14 cellular contexts compared by ENCODE assay signal in the genomic region with DNA sequence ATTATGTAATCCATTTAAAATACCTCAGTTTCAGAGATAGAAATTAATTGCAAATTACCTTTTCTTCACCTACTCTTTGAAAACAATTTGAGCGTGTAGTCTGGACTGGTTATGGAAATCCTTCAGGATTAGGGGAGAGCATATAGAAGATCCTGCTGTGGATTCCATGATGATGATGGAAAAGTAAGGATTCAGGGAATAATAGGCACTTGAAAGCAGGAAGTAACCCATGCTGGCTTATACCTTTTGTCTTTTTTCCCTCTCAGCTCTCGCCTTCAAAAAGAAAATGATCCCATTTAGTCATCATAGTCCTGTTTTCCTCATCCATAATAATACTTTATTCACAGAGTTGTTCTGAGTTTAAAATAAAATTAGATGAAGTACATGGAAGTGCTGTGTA. TPM values are rescaled to one million over a fixed set of nuclear protein-coding genes. Genes with fewer than 3 reads are reported as not detected.
DNase-seq lines count a peak whose midpoint lies in the region; ATAC-seq and TF ChIP-seq lines count a peak whose summit lies in the region.
"Had no signal": no experiment of that assay in that cellular context is flagged by ENCODE, and none has a peak within 500 bp of the region (broad histone marks: within the 10 kb centered on the region; RNA-seq: fewer than 3 reads in every experiment).

No MANE protein-coding gene starts in this region.

- H3K23ac ChIP-seq in mesenchymal stem cell (ENCODE audit: low read length in 2 of 2), result no peak overlapping the region

- no peak overlapping the region for H4K91ac ChIP-seq in mesenchymal stem cell (ENCODE audit: low read length)

- POLR2A ChIA-PET in CD4-positive, alpha-beta memory T cell (lab: Charles Lee; ENCODE audit: partially characterized antibody), result interaction anchor here (1.0 kb wide), 1 partner anchor 26 kb away, joined by 4 read pairs; no protein-coding TSS in a partner anchor
- POLR2A ChIA-PET in HCT116 (lab: Charles Lee), result no interaction called here
- POLR2A ChIA-PET in activated CD8-positive, alpha-beta T cell treated with anti-CD3 and anti-CD28 coated beads for 36 hours (lab: Charles Lee), result interaction anchor here (0.9 to 1.3 kb wide), 3 partner anchors 12 to 102 kb away, joined by 3 to 5 read pairs (median 3); no protein-coding TSS in a partner anchor

- DNase-seq in CD4-positive, alpha-beta memory T cell, result no peak
- DNase-seq in HCT116 (ENCODE audit: low read depth, low spot score) (no peak), mesenchymal stem cell (no peak), NCI-H1417 treated with DMSO at 0.1 percent for 48 hours (lab: John Stamatoyannopoulos, UW) (no peak), prostate gland (ENCODE audit: low spot score) (no peak), NCI-H526 (lab: John Stamatoyannopoulos, UW) (no peak), activated gamma-delta T cell (lab: John Stamatoyannopoulos, UW) (no peak)
- DNase-seq in activated CD8-positive, alpha-beta T cell treated with anti-CD3 and anti-CD28 coated beads for 36 hours, result no peak
- DNase-seq: NCI-H69, SIG-M5 had no signal

- peaks cover 0 to 38% of the 10 kb centered on the region in 2 donors for H3K36me3 Mint-ChIP-seq in CD4-positive, alpha-beta memory T cell
- H3K36me3 Mint-ChIP-seq in activated CD8-positive, alpha-beta T cell treated with anti-CD3 and anti-CD28 coated beads for 36 hours (ENCODE audit: low read depth), result peaks cover 9% of the 10 kb centered on the region

- H3K79me1 ChIP-seq in mesenchymal stem cell (replicated peaks; ENCODE audit: low read length, poor library complexity, severe bottlenecking), result peaks cover 3% of the 10 kb centered on the region

- H2BK12ac ChIP-seq in mesenchymal stem cell (ENCODE audit: low read length in 2 of 2), result no peak overlapping the region

- H3K9me2 ChIP-seq in HCT116 (ENCODE audit: insufficient read depth), result no peaks in the 10 kb centered on the region

- RAD21 ChIA-PET in HCT116 (lab: Charles Lee; ENCODE audit: low non-redundant PET in 1 of 2, low total read pairs in 2 of 2, uncharacterized antibody in 2 of 2, unreplicated experiment in 2 of 2), result no interaction called here

- H3K9ac ChIP-seq in HCT116 (ENCODE audit: low read length), result no peak overlapping the region
- H3K9ac ChIP-seq in mesenchymal stem cell (ENCODE audit: low read length), result peak overlapping the region; percentile 2
- H3K9ac ChIP-seq: BLaER1 had no signal

- no peak for ATAC-seq in HCT116
- no peak for ATAC-seq in activated CD8-positive, alpha-beta T cell treated with anti-CD3 and anti-CD28 coated beads for 36 hours
- ATAC-seq: left lobe of liver had no signal

- intact Hi-C loops in CD4-positive, alpha-beta memory T cell (cut with micrococcal nuclease), result no loop called here
- intact Hi-C loops in HCT116 (cut with micrococcal nuclease) (no loop called here), prostate gland (cut with DNase I) (no loop called here)
- intact Hi-C loops in activated CD8-positive, alpha-beta T cell treated with anti-CD3 and anti-CD28 coated beads for 36 hours (cut with micrococcal nuclease), result no loop called here

- no peak overlapping the region for H2AK5ac ChIP-seq in mesenchymal stem cell (ENCODE audit: low read length, severe bottlenecking)

- TF ChIP-seq POLR2A in HCT116 (IDR thresholded peaks at IDR 0.05; ENCODE audit: borderline replicate concordance, extremely low read depth, insufficient read depth, insufficient read length) (no peak), prostate gland (IDR thresholded peaks at IDR 0.05) (no peak)

- H4K8ac ChIP-seq in mesenchymal stem cell (ENCODE audit: low read length), result no peak overlapping the region

- H3K4me2 ChIP-seq in HCT116 (ENCODE audit: low read length) (no peak overlapping the region), mesenchymal stem cell (ENCODE audit: low read length, poor library complexity, severe bottlenecking) (no peak overlapping the region)
- H3K4me2 ChIP-seq: BLaER1 had no signal

- H3K4me3 ChIP-seq in CD4-positive, alpha-beta memory T cell (ENCODE audit: low read length in 2 of 2), result no peak overlapping the region
- H3K4me3 ChIP-seq in HCT116 (replicated peaks in 1 of 2; ENCODE audit: low read depth in 1 of 2, low read length in 2 of 2), result no peak overlapping the region
- H3K4me3 ChIP-seq in mesenchymal stem cell (ENCODE audit: insufficient read depth in 1 of 2, low read depth in 1 of 2, low read length in 2 of 2), result no peak overlapping the region
- H3K4me3 ChIP-seq in prostate gland, result no peak overlapping the region
- H3K4me3 ChIP-seq: BLaER1 had no signal

- TSS peak; percentile 5 for BruUV-seq in HCT116 (replicated peaks; lab: Mats Ljungman, UMichigan)

- no peaks in the 10 kb centered on the region for H3K27me3 ChIP-seq in CD4-positive, alpha-beta memory T cell (ENCODE audit: insufficient read depth, low read length)
- H3K27me3 ChIP-seq in HCT116 (ENCODE audit: insufficient read depth, low read length) (no peaks in the 10 kb centered on the region), mesenchymal stem cell (ENCODE audit: control insufficient read depth in 1 of 2, insufficient read depth in 1 of 2, low read length in 2 of 2) (no peaks in the 10 kb centered on the region), prostate gland (replicated peaks; ENCODE audit: insufficient read depth) (no peaks in the 10 kb centered on the region)
- H3K27me3 ChIP-seq: BLaER1, breast epithelium had no signal

- no peak overlapping the region for H2BK5ac ChIP-seq in mesenchymal stem cell (ENCODE audit: low read depth, low read length, poor library complexity, severe bottlenecking)

- peaks cover 55% of the 10 kb centered on the region for H3K79me2 ChIP-seq in HCT116 (ENCODE audit: insufficient read depth, low read length)

- peaks cover 72% of the 10 kb centered on the region for H3K4me1 ChIP-seq in CD4-positive, alpha-beta memory T cell (ENCODE audit: insufficient read depth, low read length)
- peaks cover 6 to 10% of the 10 kb centered on the region in 2 experiments for H3K4me1 ChIP-seq in HCT116 (ENCODE audit: control insufficient read depth in 1 of 2, insufficient read depth in 2 of 2, low read length in 2 of 2)
- H3K4me1 ChIP-seq in mesenchymal stem cell (ENCODE audit: control insufficient read depth, insufficient read depth, low read depth, low read length), result peaks cover 5% of the 10 kb centered on the region
- peaks cover 3% of the 10 kb centered on the region for H3K4me1 ChIP-seq in prostate gland (replicated peaks)

- TF ChIP-seq RAD21 in HCT116 (IDR thresholded peaks at IDR 0.05; ENCODE audit: low read depth), result no peak

- peak overlapping the region in 3 of 7 donors; percentile 39 to 74 (median 54) for H3K27ac Mint-ChIP-seq in CD4-positive, alpha-beta memory T cell
- peak overlapping the region; percentile 93 for H3K27ac Mint-ChIP-seq in activated CD8-positive, alpha-beta T cell treated with anti-CD3 and anti-CD28 coated beads for 36 hours

- H3K4me1 Mint-ChIP-seq in CD4-positive, alpha-beta memory T cell, result peaks cover 45 to 83% (median 58%) of the 10 kb centered on the region in 4 donors
- peaks cover 53% of the 10 kb centered on the region for H3K4me1 Mint-ChIP-seq in activated CD8-positive, alpha-beta T cell treated with anti-CD3 and anti-CD28 coated beads for 36 hours (ENCODE audit: low read depth)

- H3K14ac ChIP-seq in mesenchymal stem cell (ENCODE audit: low read length in 2 of 2), result no peak overlapping the region

- H2BK15ac ChIP-seq in mesenchymal stem cell (ENCODE audit: low read depth, poor library complexity, severe bottlenecking), result no peak overlapping the region

- H2AFZ ChIP-seq in HCT116 (ENCODE audit: low read depth, low read length, poor library complexity, severe bottlenecking), result no peak overlapping the region
- H2AFZ ChIP-seq in mesenchymal stem cell (ENCODE audit: low read depth, low read length), result no peak overlapping the region

- CTCF ChIA-PET in CD4-positive, alpha-beta memory T cell (lab: Charles Lee; ENCODE audit: partially characterized antibody), result interaction anchor here (1.0 to 3.4 kb wide), 3 partner anchors 24 to 380 kb away, joined by 3 to 30 read pairs (median 3); no protein-coding TSS in a partner anchor
- CTCF ChIA-PET in HCT116 (lab: Charles Lee), result no interaction called here
- CTCF ChIA-PET in activated CD8-positive, alpha-beta T cell treated with anti-CD3 and anti-CD28 coated beads for 36 hours (lab: Charles Lee), result interaction anchor here (1.4 kb wide), 1 partner anchor 26 kb away, joined by 4 read pairs; no protein-coding TSS in a partner anchor

- H3K9me3 ChIP-seq in CD4-positive, alpha-beta memory T cell (ENCODE audit: control insufficient read depth in 1 of 2, low read length in 2 of 2), result no peaks in the 10 kb centered on the region
- H3K9me3 ChIP-seq in HCT116 (ENCODE audit: control insufficient read depth in 1 of 2, insufficient read depth in 1 of 2, low read depth in 1 of 2, low read length in 2 of 2), result no peaks in the 10 kb centered on the region
- no peaks in the 10 kb centered on the region for H3K9me3 ChIP-seq in mesenchymal stem cell (ENCODE audit: control insufficient read depth, low read length)
- H3K9me3 ChIP-seq in prostate gland, result no peaks in the 10 kb centered on the region
- H3K9me3 ChIP-seq: BLaER1, breast epithelium had no signal

- H3K27ac ChIP-seq in CD4-positive, alpha-beta memory T cell (ENCODE audit: low read depth, low read length), result peak overlapping the region; percentile 2
- H3K27ac ChIP-seq in HCT116 (ENCODE audit: low read depth, low read length) (no peak overlapping the region), mesenchymal stem cell (ENCODE audit: low read length, poor library complexity, severe bottlenecking) (no peak overlapping the region), prostate gland (no peak overlapping the region)
- H3K27ac ChIP-seq: BLaER1 had no signal

- TF ChIP-seq CTCF in HCT116 (IDR thresholded peaks at IDR 0.05 in 2 of 3, conservative IDR thresholded peaks at IDR 0.05 in 1 of 3; ENCODE audit: borderline replicate concordance in 1 of 3, insufficient read depth in 1 of 3, low read depth in 2 of 3, low read length in 2 of 3), result no peak
- TF ChIP-seq CTCF in activated CD8-positive, alpha-beta T cell treated with anti-CD3 and anti-CD28 coated beads for 36 hours (IDR thresholded peaks at IDR 0.05), result no peak
- TF ChIP-seq CTCF in prostate gland (IDR thresholded peaks at IDR 0.05), result no peak

- no peak overlapping the region for H3K4ac ChIP-seq in mesenchymal stem cell (ENCODE audit: low read depth in 1 of 2, low read length in 2 of 2)

- no peaks in the 10 kb centered on the region for H4K20me1 ChIP-seq in HCT116 (ENCODE audit: insufficient read depth)

- no peak overlapping the region for H3K18ac ChIP-seq in mesenchymal stem cell (ENCODE audit: low read depth in 1 of 2, low read length in 2 of 2)

- peak overlapping the region in 7 of 8 donors; percentile 25 to 71 (median 64) for H3K4me3 Mint-ChIP-seq in CD4-positive, alpha-beta memory T cell
- H3K4me3 Mint-ChIP-seq in activated CD8-positive, alpha-beta T cell treated with anti-CD3 and anti-CD28 coated beads for 36 hours, result peak overlapping the region; percentile 60

- peaks cover 0 to 1% (median 0%) of the 10 kb centered on the region in 8 donors for H3K9me3 Mint-ChIP-seq in CD4-positive, alpha-beta memory T cell
- H3K9me3 Mint-ChIP-seq in activated CD8-positive, alpha-beta T cell treated with anti-CD3 and anti-CD28 coated beads for 36 hours, result peaks cover 1% of the 10 kb centered on the region
- H3K9me3 Mint-ChIP-seq: nephron had no signal

- no peaks in the 10 kb centered on the region for H3K27me3 Mint-ChIP-seq in CD4-positive, alpha-beta memory T cell
- H3K27me3 Mint-ChIP-seq in activated CD8-positive, alpha-beta T cell treated with anti-CD3 and anti-CD28 coated beads for 36 hours, result no peaks in the 10 kb centered on the region

- H2BK120ac ChIP-seq in mesenchymal stem cell (ENCODE audit: low read depth, low read length), result no peak overlapping the region

- H3K36me3 ChIP-seq in CD4-positive, alpha-beta memory T cell (ENCODE audit: insufficient read depth, low read length), result no peaks in the 10 kb centered on the region
- H3K36me3 ChIP-seq in HCT116 (ENCODE audit: control insufficient read depth in 1 of 2, insufficient read depth in 2 of 2, low read length in 2 of 2), result no peaks in the 10 kb centered on the region
- H3K36me3 ChIP-seq in mesenchymal stem cell (ENCODE audit: control insufficient read depth in 1 of 2, insufficient read depth in 2 of 2, low read depth in 1 of 2, low read length in 2 of 2), result peaks cover 3 to 5% of the 10 kb centered on the region in 2 experiments
- H3K36me3 ChIP-seq in prostate gland, result no peaks in the 10 kb centered on the region
- H3K36me3 ChIP-seq: breast epithelium had no signal

- 89% methylated on average over 1 of the region's 2 CpGs for WGBS in mesenchymal stem cell
- WGBS in prostate gland, result 94% methylated on average over 2 of the region's 2 CpGs

RNA-seq across cellular contexts. Expression of gene HBP1, which starts 4.4 kb away (rescaled TPM):
- total RNA-seq in CD4-positive, alpha-beta memory T cell, result 100 to 1,000 TPM; 111 to 116 TPM
- polyA plus RNA-seq in CD4-positive, alpha-beta memory T cell, result 10 to 100 TPM; 71.6 to 98.2 TPM
- total RNA-seq in HCT116 (2021; ENCODE audit: unreplicated experiment), result 24.3 TPM
- polyA plus RNA-seq in HCT116 (2012), result 20.0 and 21.8 TPM in 2 replicates
- 10 to 100 TPM; 23.8 to 30.5 TPM for total RNA-seq in activated CD8-positive, alpha-beta T cell treated with anti-CD3 and anti-CD28 coated beads for 36 hours
- 39.5 TPM for polyA plus RNA-seq in mesenchymal stem cell (2013, experiment 1 of 2)
- polyA plus RNA-seq in mesenchymal stem cell (2013, experiment 2 of 2), result 40.4 TPM
- 100 to 1,000 TPM in 1 of 2 donors, 10 to 100 TPM in 1; 91.3 to 109 TPM for total RNA-seq in prostate gland
